Comparison of ENCODE assay signal across 13 cellular contexts in genomic region chrX:15849555-15849954, GRCh38. TPM values are rescaled to one million over a fixed set of nuclear protein-coding genes. Genes with fewer than 3 reads are reported as not detected.
DNase-seq lines count a peak whose midpoint lies in the region; ATAC-seq and TF ChIP-seq lines count a peak whose summit lies in the region.
"Had no signal": no experiment of that assay in that cellular context is flagged by ENCODE, and none has a peak within 500 bp of the region (broad histone marks: within the 10 kb centered on the region; RNA-seq: fewer than 3 reads in every experiment).

No MANE protein-coding gene starts in this region.

- peaks cover 66% of the 10 kb centered on the region for H3K36me3 Mint-ChIP-seq in activated T-helper 17 cell treated with anti-CD3 and anti-CD28 coated beads, Interleukin-2, amount 50 U/mL, for 72 hours (ENCODE audit: low read depth)

- peaks cover 2% of the 10 kb centered on the region for H3K79me2 ChIP-seq in osteoblast (ENCODE audit: insufficient read depth, low read length)

- no peak overlapping the region for H3K4ac ChIP-seq in neuronal stem cell (ENCODE audit: low read length)

- H3K4me3 ChIP-seq in epithelial cell of proximal tubule (ENCODE audit: low read depth, low read length) (no peak overlapping the region), osteoblast (ENCODE audit: insufficient read depth, low read length) (no peak overlapping the region), upper lobe of left lung (no peak overlapping the region), neuronal stem cell (ENCODE audit: low read length in 2 of 2) (no peak overlapping the region)
- H3K4me3 ChIP-seq: skin epidermis had no signal

- no peak overlapping the region for H3K4me2 ChIP-seq in osteoblast (ENCODE audit: insufficient read depth, low read length)
- H3K4me2 ChIP-seq in neuronal stem cell (ENCODE audit: insufficient read depth, low read length, poor library complexity, severe bottlenecking): no peak overlapping the region

- no peak overlapping the region for H2BK15ac ChIP-seq in neuronal stem cell (ENCODE audit: low read length)

- peaks cover 10% of the 10 kb centered on the region for H3K4me1 Mint-ChIP-seq in activated T-helper 17 cell treated with anti-CD3 and anti-CD28 coated beads, Interleukin-2, amount 50 U/mL, for 72 hours

- no peak overlapping the region for H4K91ac ChIP-seq in neuronal stem cell (ENCODE audit: low read depth, low read length, poor library complexity)

- H2BK12ac ChIP-seq in neuronal stem cell (ENCODE audit: low read length): no peak overlapping the region

- peaks cover 3% of the 10 kb centered on the region for H3K27me3 ChIP-seq in osteoblast (ENCODE audit: insufficient read depth, low read length)
- no peaks in the 10 kb centered on the region for H3K27me3 ChIP-seq in upper lobe of left lung
- H3K27me3 ChIP-seq in neuronal stem cell (ENCODE audit: control insufficient read depth in 3 of 3, insufficient read depth in 3 of 3, low read depth in 1 of 3, low read length in 3 of 3): no peaks in the 10 kb centered on the region

- H3K23ac ChIP-seq in neuronal stem cell (ENCODE audit: low read depth, low read length, poor library complexity): no peak overlapping the region

- no peaks in the 10 kb centered on the region for H3K9me3 Mint-ChIP-seq in activated T-helper 17 cell treated with anti-CD3 and anti-CD28 coated beads, Interleukin-2, amount 50 U/mL, for 72 hours
- H3K9me3 Mint-ChIP-seq: activated naive CD8-positive, alpha-beta T cell treated with anti-CD3 and anti-CD28 coated beads for 36 hours; T-helper 1 cell treated with Interleukin-12 subunit alpha and Interleukin-12 subunit beta and Interleukin-4 antibody, amounts not matched to agents 30 μg/mL and 1 μg/mL, for 36 hours had no signal

- no peak overlapping the region for H2BK120ac ChIP-seq in neuronal stem cell (ENCODE audit: low read depth, low read length)

- H3K9me3 ChIP-seq in osteoblast (ENCODE audit: low read depth, low read length) (no peaks in the 10 kb centered on the region), upper lobe of left lung (no peaks in the 10 kb centered on the region), neuronal stem cell (replicated peaks in 1 of 2; ENCODE audit: control insufficient read depth in 2 of 2, insufficient read depth in 1 of 2, low read depth in 1 of 2, low read length in 2 of 2) (no peaks in the 10 kb centered on the region)

- TF ChIP-seq CTCF in epithelial cell of proximal tubule (conservative IDR thresholded peaks at IDR 0.05; ENCODE audit: low read depth, low read length) (peak; percentile 48), osteoblast (IDR thresholded peaks at IDR 0.05; ENCODE audit: extremely low read depth, low read depth, low read length) (peak; percentile 27), upper lobe of left lung (IDR thresholded peaks at IDR 0.05) (peak in 1 of 6 experiments; percentile 6)

- 54 to 57% methylated on average over 5 of the region's 5 CpGs for WGBS in upper lobe of left lung, 2 donors
- 100% methylated on average over 2 of the region's 5 CpGs; no CpG with 5 or more reads in 1 of the 2 donors for WGBS in neuronal stem cell (ENCODE audit: extremely low coverage in 2 of 2, insufficient read length in 2 of 2, insufficient replicate concordance in 1 of 2), 2 donors

- no peak overlapping the region for H3K27ac Mint-ChIP-seq in activated T-helper 17 cell treated with anti-CD3 and anti-CD28 coated beads, Interleukin-2, amount 50 U/mL, for 72 hours
- H3K27ac Mint-ChIP-seq: activated naive CD8-positive, alpha-beta T cell treated with anti-CD3 and anti-CD28 coated beads for 36 hours; T-helper 1 cell treated with Interleukin-12 subunit alpha and Interleukin-12 subunit beta and Interleukin-4 antibody, amounts not matched to agents 30 μg/mL and 1 μg/mL, for 36 hours had no signal

- peak; percentile 5 for DNase-seq in Daoy (ENCODE audit: low read depth)
- DNase-seq in NCI-H69 (lab: John Stamatoyannopoulos, UW): peak; percentile 38
- DNase-seq in epithelial cell of proximal tubule (ENCODE audit: low read depth): no peak
- peak; percentile 80 for DNase-seq in osteoblast (ENCODE audit: insufficient read length, low spot score, missing footprints)
- DNase-seq in upper lobe of left lung: no peak
- DNase-seq in left colon: no peak
- DNase-seq in neuronal stem cell (ENCODE audit: low spot score): no peak
- DNase-seq: activated naive CD8-positive, alpha-beta T cell treated with anti-CD3 and anti-CD28 coated beads for 36 hours; MV-4-11; trophoblast cell had no signal

- H4K8ac ChIP-seq in neuronal stem cell (ENCODE audit: low read depth, low read length): no peak overlapping the region

- H3K27me3 Mint-ChIP-seq in activated T-helper 17 cell treated with anti-CD3 and anti-CD28 coated beads, Interleukin-2, amount 50 U/mL, for 72 hours: no peaks in the 10 kb centered on the region
- H3K27me3 Mint-ChIP-seq: activated naive CD8-positive, alpha-beta T cell treated with anti-CD3 and anti-CD28 coated beads for 36 hours had no signal

- no peaks in the 10 kb centered on the region for H3K79me1 ChIP-seq in neuronal stem cell (ENCODE audit: low read depth, low read length)

- no peak overlapping the region for H2AK5ac ChIP-seq in neuronal stem cell (ENCODE audit: low read depth, low read length)

- H3K4me3 Mint-ChIP-seq in activated T-helper 17 cell treated with anti-CD3 and anti-CD28 coated beads, Interleukin-2, amount 50 U/mL, for 72 hours: no peak overlapping the region
- H3K4me3 Mint-ChIP-seq: activated naive CD8-positive, alpha-beta T cell treated with anti-CD3 and anti-CD28 coated beads for 36 hours; T-helper 1 cell treated with Interleukin-12 subunit alpha and Interleukin-12 subunit beta and Interleukin-4 antibody, amounts not matched to agents 30 μg/mL and 1 μg/mL, for 36 hours had no signal

- H3K14ac ChIP-seq in neuronal stem cell (ENCODE audit: low read length): no peak overlapping the region

- H3K27ac ChIP-seq in osteoblast (ENCODE audit: low read depth, low read length) (no peak overlapping the region), upper lobe of left lung (no peak overlapping the region), neuronal stem cell (replicated peaks; ENCODE audit: low read length) (no peak overlapping the region)

- no peaks in the 10 kb centered on the region for H4K20me1 ChIP-seq in osteoblast (ENCODE audit: insufficient read depth, low read length)

- intact Hi-C loops in left colon (cut with DNase I, micrococcal nuclease): no loop called here

- no peak overlapping the region for H2BK5ac ChIP-seq in neuronal stem cell (ENCODE audit: low read length)

- H2AFZ ChIP-seq in osteoblast (ENCODE audit: low read length) (no peak overlapping the region), neuronal stem cell (ENCODE audit: low read length) (no peak overlapping the region)

- no peaks in the 10 kb centered on the region for H3K4me1 ChIP-seq in osteoblast (ENCODE audit: insufficient read depth, low read length)
- H3K4me1 ChIP-seq in upper lobe of left lung: peaks cover 0 to 10% (median 6%) of the 10 kb centered on the region in 4 donors
- peaks cover 0 to 25% of the 10 kb centered on the region in 2 donors for H3K4me1 ChIP-seq in neuronal stem cell (ENCODE audit: control insufficient read depth in 2 of 2, insufficient read depth in 1 of 2, low read depth in 1 of 2, low read length in 2 of 2)

- ATAC-seq in upper lobe of left lung (ENCODE audit: low FRiP score in 2 of 2): no peak
- ATAC-seq in left colon: no peak
- no peak for ATAC-seq in activated T-helper 17 cell treated with anti-CD3 and anti-CD28 coated beads, Interleukin-2, amount 50 U/mL, for 72 hours (replicated peaks)

- no peak for TF ChIP-seq EP300 in upper lobe of left lung (IDR thresholded peaks at IDR 0.05)

- H3K9ac ChIP-seq in neuronal stem cell (ENCODE audit: low read depth, low read length, poor library complexity): no peak overlapping the region

- TF ChIP-seq POLR2A in upper lobe of left lung (IDR thresholded peaks at IDR 0.05): no peak

- H3K18ac ChIP-seq in neuronal stem cell (ENCODE audit: low read length): no peak overlapping the region

- H3K36me3 ChIP-seq in osteoblast (ENCODE audit: insufficient read depth, low read length) (no peaks in the 10 kb centered on the region), upper lobe of left lung (peaks cover 0 to 8% (median 0%) of the 10 kb centered on the region in 4 donors), neuronal stem cell (replicated peaks in 1 of 2; ENCODE audit: control insufficient read depth in 2 of 2, insufficient read depth in 2 of 2, low read length in 2 of 2) (peaks cover 4 to 81% of the 10 kb centered on the region in 2 donors)

RNA-seq across cellular contexts. Expression of gene AP1S2, which starts 5.1 kb away (rescaled TPM):
- total RNA-seq in Daoy (2014; rRNA removed; shearing (Covaris generic)): 26.6 and 47.9 TPM in 2 replicates
- 48.6 and 69.0 TPM in 2 replicates for total RNA-seq in epithelial cell of proximal tubule
- 14.8 and 15.9 TPM in 2 replicates for total RNA-seq in osteoblast
- 10 to 100 TPM; 12.7 to 51.7 (median 30.6) TPM for total RNA-seq in upper lobe of left lung
- total RNA-seq in left colon: 10 to 100 TPM in 1 of 2 donors, 1 to 10 TPM in 1; 9.2 to 23.7 TPM
- 10 to 100 TPM; 20.6 to 25.2 TPM for total RNA-seq in activated T-helper 17 cell treated with anti-CD3 and anti-CD28 coated beads, Interleukin-2, amount 50 U/mL, for 72 hours
- polyA plus RNA-seq in neuronal stem cell (2013, experiment 1 of 2): 88.1 TPM
- 91.4 TPM for polyA plus RNA-seq in neuronal stem cell (2013, experiment 2 of 2)

RNA-seq across cellular contexts. Expression of gene ZRSR2, which starts 59.3 kb away (rescaled TPM):
- total RNA-seq in Daoy (2014; rRNA removed; shearing (Covaris generic)): 3.1 and 6.0 TPM in 2 replicates
- total RNA-seq in epithelial cell of proximal tubule (3.1 and 4.6 TPM in 2 replicates), osteoblast (2.9 and 4.1 TPM in 2 replicates), upper lobe of left lung (10 to 100 TPM in 5 of 6 donors, 1 to 10 TPM in 1; 8.2 to 46.1 (median 15.4) TPM), left colon (1 to 10 TPM; 8.6 to 9.1 TPM)
- total RNA-seq in activated T-helper 17 cell treated with anti-CD3 and anti-CD28 coated beads, Interleukin-2, amount 50 U/mL, for 72 hours: 10 to 100 TPM; 10.0 to 11.6 TPM
- polyA plus RNA-seq in neuronal stem cell (2013, experiment 1 of 2): 10.1 TPM
- polyA plus RNA-seq in neuronal stem cell (2013, experiment 2 of 2): 9.7 TPM

Comparison
In these comparisons a context has a peak if more than half of its experiments do, and no peak if none do; other contexts are left out.
1. DNase-seq: peak in Daoy (single experiment), NCI-H69 (single experiment) and osteoblast (single experiment); none in epithelial cell of proximal tubule (single experiment), upper lobe of left lung (0 of 2), left colon (0 of 2) and neuronal stem cell (single experiment).